In genomic region chr19:38402623-38402966, GRCh38 we compare ENCODE assay signal across 1 cellular context.
TF ChIP-seq lines count a peak whose summit lies in the region.

No MANE protein-coding gene starts in this region.

TF ChIP-seq in WTC11, 78 proteins besides CTCF, POLR2A, EP300 and RAD21 (continued from another document):
- TF ChIP-seq SOX15 (CRISPR knock-in tag; IDR thresholded peaks at IDR 0.05): no peak
- TF ChIP-seq, protein P1, sequence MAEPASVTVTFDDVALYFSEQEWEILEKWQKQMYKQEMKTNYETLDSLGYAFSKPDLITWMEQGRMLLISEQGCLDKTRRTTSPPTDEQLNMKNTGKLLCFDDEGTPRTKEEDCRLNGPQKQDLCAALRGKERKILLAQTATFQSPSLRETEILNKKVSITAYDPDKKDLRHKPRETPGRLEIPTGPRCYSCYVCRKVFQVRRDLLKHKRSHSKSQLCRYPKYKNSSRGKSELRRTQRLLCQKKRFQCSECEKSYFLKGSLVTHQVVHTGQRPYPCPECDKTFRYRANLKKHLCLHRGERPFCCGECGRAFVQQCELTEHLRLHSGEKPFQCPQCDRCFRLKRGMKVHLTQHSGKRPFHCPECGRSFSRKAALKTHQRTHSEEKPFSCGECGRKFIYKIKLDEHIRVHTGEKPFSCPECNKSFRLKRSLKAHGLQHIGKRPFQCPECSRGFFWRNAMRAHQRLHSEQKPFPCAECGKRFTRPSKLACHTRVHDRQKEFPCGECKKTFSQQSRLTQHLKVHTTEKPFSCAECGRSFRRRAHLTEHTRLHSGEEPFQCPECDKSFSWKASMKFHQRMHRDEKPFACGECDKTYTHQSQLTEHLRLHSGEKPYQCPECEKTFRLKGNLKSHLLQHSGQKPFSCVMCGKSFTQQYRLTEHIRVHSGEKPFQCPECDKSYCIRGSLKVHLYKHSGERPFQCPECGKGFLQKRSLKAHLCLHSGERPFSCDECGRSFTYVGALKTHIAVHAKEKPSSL (CRISPR knock-in tag; conservative IDR thresholded peaks at IDR 0.05): no peak
- no peak for TF ChIP-seq ATF2 (CRISPR knock-in tag; IDR thresholded peaks at IDR 0.05; ENCODE audit: borderline replicate concordance, low read depth)
- no peak for TF ChIP-seq NFE2L1 (CRISPR knock-in tag; IDR thresholded peaks at IDR 0.05)
- TF ChIP-seq, protein P2, sequence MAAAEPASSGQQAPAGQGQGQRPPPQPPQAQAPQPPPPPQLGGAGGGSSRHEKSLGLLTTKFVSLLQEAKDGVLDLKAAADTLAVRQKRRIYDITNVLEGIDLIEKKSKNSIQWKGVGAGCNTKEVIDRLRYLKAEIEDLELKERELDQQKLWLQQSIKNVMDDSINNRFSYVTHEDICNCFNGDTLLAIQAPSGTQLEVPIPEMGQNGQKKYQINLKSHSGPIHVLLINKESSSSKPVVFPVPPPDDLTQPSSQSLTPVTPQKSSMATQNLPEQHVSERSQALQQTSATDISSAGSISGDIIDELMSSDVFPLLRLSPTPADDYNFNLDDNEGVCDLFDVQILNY (CRISPR knock-in tag; IDR thresholded peaks at IDR 0.05): no peak
- TF ChIP-seq MLX (CRISPR knock-in tag; IDR thresholded peaks at IDR 0.05): no peak
